12 cellular contexts compared by ENCODE assay signal in the genomic region with DNA sequence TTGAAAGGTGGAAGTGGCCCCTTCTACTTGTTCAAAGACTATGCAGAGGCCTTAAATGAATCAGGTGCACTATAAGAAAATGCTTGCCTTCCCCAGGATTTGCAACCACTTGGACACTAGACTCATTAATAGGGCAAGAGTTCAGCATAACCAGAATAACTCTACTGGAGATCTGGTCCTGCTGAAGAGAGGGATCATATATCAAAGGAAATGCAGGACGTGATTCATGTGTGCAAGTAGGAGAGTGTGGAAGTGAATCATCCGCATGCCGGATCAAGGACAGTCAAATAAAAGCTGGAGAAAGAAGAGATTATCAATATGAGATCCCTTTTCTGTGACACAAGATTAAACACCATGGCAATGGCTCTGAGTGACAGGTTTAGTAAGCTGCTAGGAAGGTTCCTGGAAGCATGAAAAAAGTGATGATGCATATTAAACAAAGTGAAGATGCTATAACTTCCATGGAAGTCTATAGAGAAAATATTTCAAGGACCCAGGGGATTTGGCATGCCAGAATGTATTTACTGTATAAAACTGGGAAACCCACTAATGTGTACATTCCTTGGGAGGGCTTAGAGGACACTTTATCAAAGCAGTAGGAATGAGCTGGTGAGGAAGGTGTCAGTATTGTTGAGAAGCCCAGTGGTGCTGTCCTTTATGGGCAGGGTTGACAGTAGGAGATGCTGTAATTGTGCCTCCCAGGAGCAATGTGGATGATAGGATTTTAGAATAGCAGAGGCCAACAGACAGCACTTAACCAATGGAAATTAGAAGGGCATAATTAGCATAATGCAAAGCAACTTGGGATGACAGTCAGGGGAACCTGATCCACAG.
A peak's percentile ranks its signal among the peaks of the same experiment; 100 is the strongest.
DNase-seq lines count a peak whose midpoint lies in the region; ATAC-seq and TF ChIP-seq lines count a peak whose summit lies in the region.
"Had no signal": no experiment of that assay in that cellular context is flagged by ENCODE, and none has a peak within 500 bp of the region (broad histone marks: within the 10 kb centered on the region; RNA-seq: fewer than 3 reads in every experiment).

No MANE protein-coding gene starts in this region.

- no peak; the same call in none of the 2 replicates for TF ChIP-seq RAD21 in HCT116 (IDR thresholded peaks at IDR 0.05; ENCODE audit: low read depth)

- H3K36me3 ChIP-seq in HCT116 (ENCODE audit: control insufficient read depth in 1 of 2, insufficient read depth in 2 of 2, low read length in 2 of 2): no peaks in the 10 kb centered on the region
- H3K36me3 ChIP-seq in SJSA1: no peaks in the 10 kb centered on the region
- H3K36me3 ChIP-seq in gastrocnemius medialis: no peaks in the 10 kb centered on the region
- H3K36me3 ChIP-seq: SJCRH30, suprapubic skin had no signal

- H3K4me2 ChIP-seq in HCT116 (ENCODE audit: low read length): peak overlapping the region; percentile 73

- in situ Hi-C loops in gastrocnemius medialis (cut with MboI; ENCODE audit: low sequenced_read_pairs in 4 of 4): no loop called here

- no peaks in the 10 kb centered on the region for H3K79me2 ChIP-seq in HCT116 (ENCODE audit: insufficient read depth, low read length)

- H2AFZ ChIP-seq in HCT116 (ENCODE audit: low read depth, low read length, poor library complexity, severe bottlenecking): peak overlapping the region; percentile 63

- 0 out of 2 replicates have a peak overlapping the region, but pooled peaks have one; percentile 2 for H3K9ac ChIP-seq in HCT116 (ENCODE audit: low read length)

- H3K4me1 ChIP-seq in HCT116 (ENCODE audit: control insufficient read depth in 1 of 2, insufficient read depth in 2 of 2, low read length in 2 of 2): peaks cover 26 to 34% of the 10 kb centered on the region in 2 experiments
- H3K4me1 ChIP-seq in SJSA1 (replicated peaks): peaks cover 25% of the 10 kb centered on the region
- H3K4me1 ChIP-seq in gastrocnemius medialis: peaks cover 0 to 11% of the 10 kb centered on the region in 2 donors

- H3K9me2 ChIP-seq in HCT116 (ENCODE audit: insufficient read depth): no peaks in the 10 kb centered on the region

- RAD21 ChIA-PET in HCT116 (lab: Charles Lee; ENCODE audit: low non-redundant PET in 1 of 2, low total read pairs in 2 of 2, uncharacterized antibody in 2 of 2, unreplicated experiment in 2 of 2): no interaction called here

- CTCF ChIA-PET in HCT116 (lab: Charles Lee): interaction anchor here (0.9 to 1.0 kb wide), 2 partner anchors 13 to 85 kb away, joined by 3 read pairs; no protein-coding TSS in a partner anchor

- TF ChIP-seq POLR2A in HCT116 (IDR thresholded peaks at IDR 0.05; ENCODE audit: borderline replicate concordance, extremely low read depth, insufficient read depth, insufficient read length) (no peak), gastrocnemius medialis (IDR thresholded peaks at IDR 0.05) (no peak)

- ATAC-seq in HCT116 (peak; percentile 94), gastrocnemius medialis (peak; percentile 58 to 82), HG02973 (IDR thresholded peaks at IDR 0.05; ENCODE audit: unreplicated experiment) (no peak)
- ATAC-seq: GM12878 had no signal

- H3K27me3 ChIP-seq in HCT116 (ENCODE audit: insufficient read depth, low read length) (no peaks in the 10 kb centered on the region), SJSA1 (replicated peaks) (no peaks in the 10 kb centered on the region), gastrocnemius medialis (no peaks in the 10 kb centered on the region)
- H3K27me3 ChIP-seq: SJCRH30, suprapubic skin had no signal

- DNase-seq in HCT116 (ENCODE audit: low read depth, low spot score) (peak; percentile 97), SJSA1 (ENCODE audit: low read depth in 1 of 2, low spot score in 2 of 2) (peak; percentile 65 to 85), fibroblast of the aortic adventitia (ENCODE audit: low read depth) (peak; percentile 85), gastrocnemius medialis (no peak), NOMO-1 treated with dmso at 0.1 percent for 144 hours (lab: John Stamatoyannopoulos, UW; ENCODE audit: unreplicated experiment) (no peak)
- DNase-seq in stimulated activated CD8-positive, alpha-beta memory T cell treated with anti-CD3 and anti-CD28 coated beads, Interleukin-4, amount 100 ng/mL, for 48 hours: no peak
- DNase-seq: activated T-cell treated with anti-CD3 and anti-CD28 coated beads, Interleukin-2, amount 50 U/mL, for 48 hours; H7 had no signal

- H3K27ac ChIP-seq in HCT116 (ENCODE audit: low read depth, low read length) (peak overlapping the region; percentile 53; the same call in 1 of the 2 replicates), SJSA1 (peak overlapping the region; percentile 21), gastrocnemius medialis (no peak overlapping the region)
- H3K27ac ChIP-seq: SJCRH30, suprapubic skin had no signal

- TF ChIP-seq CTCF in HCT116 (IDR thresholded peaks at IDR 0.05 in 2 of 3, conservative IDR thresholded peaks at IDR 0.05 in 1 of 3; ENCODE audit: borderline replicate concordance in 1 of 3, insufficient read depth in 1 of 3, low read depth in 2 of 3, low read length in 2 of 3): no peak
- TF ChIP-seq CTCF in fibroblast of the aortic adventitia (IDR thresholded peaks at IDR 0.05; ENCODE audit: insufficient read depth, low read length): no peak
- no peak for TF ChIP-seq CTCF in gastrocnemius medialis (IDR thresholded peaks at IDR 0.05 in 4 of 5, conservative IDR thresholded peaks at IDR 0.05 in 1 of 5)

- POLR2A ChIA-PET in HCT116 (lab: Charles Lee): no interaction called here

- no TSS peak for BruUV-seq in HCT116 (replicated peaks; lab: Mats Ljungman, UMichigan)

- H3K4me3 ChIP-seq in HCT116 (replicated peaks in 1 of 2; ENCODE audit: low read depth in 1 of 2, low read length in 2 of 2): peak overlapping the region in 1 of 2 experiments; percentile 33; a peak in 2 of 4 replicates
- no peak overlapping the region for H3K4me3 ChIP-seq in SJSA1
- H3K4me3 ChIP-seq in fibroblast of the aortic adventitia (ENCODE audit: low read depth, low read length): no peak overlapping the region
- H3K4me3 ChIP-seq in gastrocnemius medialis: no peak overlapping the region
- H3K4me3 ChIP-seq: GM12878, SJCRH30 had no signal

- intact Hi-C loops in HCT116 (cut with micrococcal nuclease): no loop called here
- intact Hi-C loops in gastrocnemius medialis (cut with DNase I; ENCODE audit: low total_unique reads): no loop called here

- no peaks in the 10 kb centered on the region for H4K20me1 ChIP-seq in HCT116 (ENCODE audit: insufficient read depth)

- H3K9me3 ChIP-seq in HCT116 (ENCODE audit: control insufficient read depth in 1 of 2, insufficient read depth in 1 of 2, low read depth in 1 of 2, low read length in 2 of 2) (no peaks in the 10 kb centered on the region), SJSA1 (replicated peaks) (no peaks in the 10 kb centered on the region), gastrocnemius medialis (no peaks in the 10 kb centered on the region)
- H3K9me3 ChIP-seq: SJCRH30, suprapubic skin had no signal

TF ChIP-seq in HCT116, 20 proteins besides CTCF, POLR2A, EP300 and RAD21 (continues in another document):
- TF ChIP-seq YY1 (IDR thresholded peaks at IDR 0.05; ENCODE audit: extremely low read depth, insufficient replicate concordance, low read depth, low read length) (peak; percentile 48), JUND (IDR thresholded peaks at IDR 0.05) (peak; percentile 100), SIN3A (IDR thresholded peaks at IDR 0.05; ENCODE audit: low read depth) (peak; percentile 91), ZFX (IDR thresholded peaks at IDR 0.05) (no peak), SRF (IDR thresholded peaks at IDR 0.05; ENCODE audit: low read depth) (peak; percentile 93), EGR1 (IDR thresholded peaks at IDR 0.05; ENCODE audit: low read depth) (peak; percentile 36; the same call in 1 of the 2 replicates), EZH2 (IDR thresholded peaks at IDR 0.05) (no peak), TCF7L2 (IDR thresholded peaks at IDR 0.05; ENCODE audit: borderline replicate concordance, extremely low read depth, insufficient read depth, insufficient read length) (peak; percentile 100), POLR2AphosphoS5 (IDR thresholded peaks at IDR 0.05; ENCODE audit: low read depth, low read length) (peak; percentile 78; the same call in 1 of the 2 replicates), ELF1 (IDR thresholded peaks at IDR 0.05; ENCODE audit: borderline replicate concordance, low read depth) (no peak; the same call in 1 of the 2 replicates), CEBPB (IDR thresholded peaks at IDR 0.05; ENCODE audit: low read depth) (peak; percentile 96), SP1 (IDR thresholded peaks at IDR 0.05; ENCODE audit: low read depth) (peak; percentile 100), FOSL1 (IDR thresholded peaks at IDR 0.05; ENCODE audit: low read depth) (peak; percentile 100), CBX3 (IDR thresholded peaks at IDR 0.05; ENCODE audit: low read depth) (peak; percentile 99), EZH2phosphoT487 (IDR thresholded peaks at IDR 0.05; ENCODE audit: borderline replicate concordance) (no peak), ZNF274 (IDR thresholded peaks at IDR 0.05; ENCODE audit: low read depth, low read length) (no peak)
- TF ChIP-seq, protein P1, sequence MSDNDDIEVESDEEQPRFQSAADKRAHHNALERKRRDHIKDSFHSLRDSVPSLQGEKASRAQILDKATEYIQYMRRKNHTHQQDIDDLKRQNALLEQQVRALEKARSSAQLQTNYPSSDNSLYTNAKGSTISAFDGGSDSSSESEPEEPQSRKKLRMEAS (IDR thresholded peaks at IDR 0.05): peak; percentile 87
- TF ChIP-seq, protein P2, sequence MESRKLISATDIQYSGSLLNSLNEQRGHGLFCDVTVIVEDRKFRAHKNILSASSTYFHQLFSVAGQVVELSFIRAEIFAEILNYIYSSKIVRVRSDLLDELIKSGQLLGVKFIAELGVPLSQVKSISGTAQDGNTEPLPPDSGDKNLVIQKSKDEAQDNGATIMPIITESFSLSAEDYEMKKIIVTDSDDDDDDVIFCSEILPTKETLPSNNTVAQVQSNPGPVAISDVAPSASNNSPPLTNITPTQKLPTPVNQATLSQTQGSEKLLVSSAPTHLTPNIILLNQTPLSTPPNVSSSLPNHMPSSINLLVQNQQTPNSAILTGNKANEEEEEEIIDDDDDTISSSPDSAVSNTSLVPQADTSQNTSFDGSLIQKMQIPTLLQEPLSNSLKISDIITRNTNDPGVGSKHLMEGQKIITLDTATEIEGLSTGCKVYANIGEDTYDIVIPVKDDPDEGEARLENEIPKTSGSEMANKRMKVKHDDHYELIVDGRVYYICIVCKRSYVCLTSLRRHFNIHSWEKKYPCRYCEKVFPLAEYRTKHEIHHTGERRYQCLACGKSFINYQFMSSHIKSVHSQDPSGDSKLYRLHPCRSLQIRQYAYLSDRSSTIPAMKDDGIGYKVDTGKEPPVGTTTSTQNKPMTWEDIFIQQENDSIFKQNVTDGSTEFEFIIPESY (IDR thresholded peaks at IDR 0.05; ENCODE audit: extremely low read depth, insufficient replicate concordance, low read length): peak; percentile 90
- TF ChIP-seq, protein P3, sequence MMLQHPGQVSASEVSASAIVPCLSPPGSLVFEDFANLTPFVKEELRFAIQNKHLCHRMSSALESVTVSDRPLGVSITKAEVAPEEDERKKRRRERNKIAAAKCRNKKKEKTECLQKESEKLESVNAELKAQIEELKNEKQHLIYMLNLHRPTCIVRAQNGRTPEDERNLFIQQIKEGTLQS (IDR thresholded peaks at IDR 0.05): 0 out of 2 replicates have a peak, but pooled peaks have one; percentile 57

Comparison
In these comparisons a context has a peak if more than half of its experiments do, and no peak if none do; other contexts are left out.
1. DNase-seq: peak in HCT116 (single experiment), SJSA1 (2 of 2) and fibroblast of the aortic adventitia (single experiment); none in gastrocnemius medialis (0 of 2), stimulated activated CD8-positive, alpha-beta memory T cell treated with anti-CD3 and anti-CD28 coated beads, Interleukin-4, amount 100 ng/mL, for 48 hours (single experiment) and NOMO-1 treated with dmso at 0.1 percent for 144 hours (single experiment).
2. H3K27ac ChIP-seq: peak in HCT116 (single experiment) and SJSA1 (single experiment); none in gastrocnemius medialis (0 of 4).